Comparison of ENCODE assay signal across 14 cellular contexts in the genomic region with DNA sequence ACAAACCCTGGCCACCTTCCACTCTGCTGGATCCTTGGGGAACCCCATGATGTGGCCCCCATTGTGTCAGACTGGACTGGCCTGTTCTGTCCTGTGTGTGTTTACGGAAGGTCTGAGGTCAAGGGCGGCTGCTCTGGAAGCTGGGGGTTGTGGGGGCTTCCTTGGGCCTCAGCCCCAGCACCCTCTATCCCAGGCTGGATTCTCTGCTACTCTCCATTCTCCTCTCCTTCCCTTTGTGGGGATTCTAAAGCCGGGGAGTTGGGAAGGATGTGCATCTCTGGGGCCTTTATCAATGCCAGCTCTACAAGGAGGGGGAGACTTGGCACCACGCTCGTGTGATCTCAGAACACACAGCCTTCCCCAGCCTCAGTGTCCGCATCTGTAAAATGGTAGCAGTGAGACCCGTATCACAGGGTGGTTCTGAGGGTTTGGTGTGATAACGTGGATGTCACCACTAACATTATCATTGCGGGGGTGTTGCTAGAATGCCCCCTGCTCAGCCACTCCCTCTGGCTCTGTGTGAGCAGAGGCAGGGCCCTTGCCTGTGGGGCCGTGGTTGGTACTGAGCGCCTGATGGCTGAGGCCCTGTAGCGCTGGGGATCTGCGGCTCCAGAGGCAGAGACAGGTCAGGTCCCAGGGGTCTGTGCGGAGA. TPM values are rescaled to one million over a fixed set of nuclear protein-coding genes. Genes with fewer than 3 reads are reported as not detected.
DNase-seq lines count a peak whose midpoint lies in the region; ATAC-seq and TF ChIP-seq lines count a peak whose summit lies in the region.
"Had no signal": no experiment of that assay in that cellular context is flagged by ENCODE, and none has a peak within 500 bp of the region (broad histone marks: within the 10 kb centered on the region; RNA-seq: fewer than 3 reads in every experiment).

No MANE protein-coding gene starts in this region.

- peaks cover 0 to 19% (median 0%) of the 10 kb centered on the region in 11 experiments; a peak in 3 of 22 replicates for H3K36me3 ChIP-seq in BLaER1 treated with 17β-estradiol and CSF1 and Interleukin-3, amounts not matched to agents 10 nM and 100 nM
- no peaks in the 10 kb centered on the region for H3K36me3 ChIP-seq in psoas muscle (ENCODE audit: insufficient read depth in 1 of 2, low read depth in 1 of 2)

- CTCF ChIA-PET in RWPE1 (lab: Yijun Ruan, JAX), result interaction anchor here (0.5 to 3.2 kb wide), 4 partner anchors 9 to 944 kb away, joined by 3 to 12 read pairs (median 6); no protein-coding TSS in a partner anchor

- peak overlapping the region in 8 of 11 experiments; percentile 22 to 71 (median 56); a peak in 15 of 22 replicates for H3K9ac ChIP-seq in BLaER1 treated with 17β-estradiol and CSF1 and Interleukin-3, amounts not matched to agents 10 nM and 100 nM

- H3K9me3 ChIP-seq in BLaER1 treated with 17β-estradiol and CSF1 and Interleukin-3, amounts not matched to agents 10 nM and 100 nM (replicated peaks in 1 of 11), result no peaks in the 10 kb centered on the region
- H3K9me3 ChIP-seq in psoas muscle, result no peaks in the 10 kb centered on the region

- peak overlapping the region in 9 of 11 experiments; percentile 38 to 91 (median 85); a peak in 18 of 22 replicates for H3K27ac ChIP-seq in BLaER1 treated with 17β-estradiol and CSF1 and Interleukin-3, amounts not matched to agents 10 nM and 100 nM
- peak overlapping the region; percentile 70 for H3K27ac ChIP-seq in RWPE1
- H3K27ac ChIP-seq in psoas muscle, result peak overlapping the region; percentile 53
- no peak overlapping the region for H3K27ac ChIP-seq in foreskin keratinocyte

- TF ChIP-seq CTCF in RWPE1 (conservative IDR thresholded peaks at IDR 0.05; ENCODE audit: low read depth) (no peak), psoas muscle (IDR thresholded peaks at IDR 0.05) (no peak), foreskin keratinocyte (conservative IDR thresholded peaks at IDR 0.05) (no peak), omental fat pad (IDR thresholded peaks at IDR 0.05) (no peak)

- 0 out of 20 replicates have a peak overlapping the region, but pooled peaks of 1 of the 10 experiments have one; percentile 13 for H3K4me3 ChIP-seq in BLaER1 treated with 17β-estradiol and CSF1 and Interleukin-3, amounts not matched to agents 10 nM and 100 nM
- no peak overlapping the region for H3K4me3 ChIP-seq in psoas muscle

- POLR2A ChIA-PET in RWPE1 (lab: Yijun Ruan, JAX; ENCODE audit: low non-redundant PET), result no interaction called here

- H3K27me3 ChIP-seq in BLaER1 treated with 17β-estradiol and CSF1 and Interleukin-3, amounts not matched to agents 10 nM and 100 nM, result no peaks in the 10 kb centered on the region
- H3K27me3 ChIP-seq in psoas muscle (ENCODE audit: insufficient read depth in 3 of 3, low read length in 2 of 3) (peaks cover 0 to 5% (median 0%) of the 10 kb centered on the region in 3 donors), foreskin keratinocyte (no peaks in the 10 kb centered on the region)

- H3K4me1 ChIP-seq in BLaER1 treated with 17β-estradiol and CSF1 and Interleukin-3, amounts not matched to agents 10 nM and 100 nM, result peaks cover 82 to 100% (median 95%) of the 10 kb centered on the region in 10 experiments
- H3K4me1 ChIP-seq in psoas muscle (no peaks in the 10 kb centered on the region), foreskin keratinocyte (peaks cover 16% of the 10 kb centered on the region)

- ATAC-seq in left cardiac atrium (peak; percentile 11 to 19), psoas muscle (peak in 3 of 4 donors; percentile 10 to 36 (median 21)), foreskin keratinocyte (no peak), omental fat pad (ENCODE audit: low FRiP score) (no peak), HG02884 (IDR thresholded peaks at IDR 0.05; ENCODE audit: unreplicated experiment) (no peak), GM18873 (IDR thresholded peaks at IDR 0.05; ENCODE audit: low FRiP score, unreplicated experiment) (no peak)

- H3K4me2 ChIP-seq in BLaER1 treated with 17β-estradiol and CSF1 and Interleukin-3, amounts not matched to agents 10 nM and 100 nM, result peak overlapping the region; percentile 35 to 94 (median 81); a peak in 20 of 22 replicates

- H4K20me1 ChIP-seq in BLaER1 treated with 17β-estradiol and CSF1 and Interleukin-3, amounts not matched to agents 10 nM and 100 nM, result no peaks in the 10 kb centered on the region

- intact Hi-C loops in left cardiac atrium (cut with DNase I), result loop anchor here in 1 of 2 donors (5.0 kb wide), 1 partner anchor 44 kb away; no protein-coding TSS in a partner anchor
- intact Hi-C loops in psoas muscle (cut with DNase I), result loop anchor here (5.0 kb wide), 2 partner anchors 54 to 69 kb away; no protein-coding TSS in a partner anchor

- WGBS in psoas muscle, 3 donors, result 49 to 62% (median 56%) methylated on average over 14 of the region's 14 CpGs

- DNase-seq in RWPE1 (ENCODE audit: low spot score) (no peak), left cardiac atrium (no peak), psoas muscle (no peak), foreskin keratinocyte (no peak), omental fat pad (ENCODE audit: low spot score) (no peak)
- DNase-seq: activated CD4-positive, alpha-beta T cell treated with anti-CD3 and anti-CD28 coated beads, Interleukin-2, amount 50 U/mL, for 48 hours; activated naive CD8-positive, alpha-beta T cell treated with anti-CD3 and anti-CD28 coated beads, Interleukin-2, amount 10 ng/mL, durations not matched to agents 7 days and 5 days; CD4-positive, CD25-positive, alpha-beta regulatory T cell; NCI-H2081 treated with DMSO at 0.1 percent for 48 hours; occipital lobe had no signal

RNA-seq across cellular contexts. Expression of a gene that starts 18.1 kb away (rescaled TPM):
- total RNA-seq in left cardiac atrium (10 to 100 TPM; 22.9 to 41.9 TPM), psoas muscle (10 to 100 TPM; 14.2 to 19.4 (median 15.7) TPM), foreskin keratinocyte (40.6 and 64.6 TPM in 2 replicates), omental fat pad (10 to 100 TPM; 15.3 to 99.1 (median 70.5) TPM)
- polyA plus RNA-seq in psoas muscle (10 to 100 TPM in 1 of 3 donors, 1 to 10 TPM in 2; 5.3 to 10.4 (median 7.4) TPM), foreskin keratinocyte (35.5 and 50.5 TPM in 2 replicates)

RNA-seq across cellular contexts. Expression of a gene that starts 21.6 kb away (rescaled TPM):
- total RNA-seq in left cardiac atrium (1 to 10 TPM in 1 of 2 donors, under 1 TPM in 1; 0.97 to 1.1 TPM), psoas muscle (under 1 TPM; 0.19 to 0.57 (median 0.31) TPM), foreskin keratinocyte (not detected in 2 replicates), omental fat pad (10 to 100 TPM in 1 of 4 donors, 1 to 10 TPM in 3; 2.3 to 17.7 (median 4.4) TPM)
- polyA plus RNA-seq in psoas muscle (under 1 TPM; 0.16 to 0.37 (median 0.31) TPM), foreskin keratinocyte (not detected in 2 replicates)
- total RNA-seq: activated naive CD8-positive, alpha-beta T cell treated with anti-CD3 and anti-CD28 coated beads, Interleukin-2, amount 10 ng/mL, durations not matched to agents 7 days and 5 days; T-helper 1 cell treated with Interleukin-12 subunit alpha and Interleukin-12 subunit beta and Interleukin-4 antibody, amounts not matched to agents 30 ng/mL and 1 ng/mL, for 36 hours had no signal
- polyA plus RNA-seq: CD4-positive, CD25-positive, alpha-beta regulatory T cell had no signal

RNA-seq across cellular contexts. Expression of a gene that starts 48.1 kb away (rescaled TPM):
- not detected for total RNA-seq in left cardiac atrium
- total RNA-seq in psoas muscle, result not detected
- polyA plus RNA-seq in psoas muscle, result not detected
- not detected in 2 replicates for total RNA-seq in foreskin keratinocyte
- polyA plus RNA-seq in foreskin keratinocyte, result not detected in 2 replicates
- total RNA-seq in omental fat pad, result under 1 TPM in 1 of 4 donors, not detected in 3; 0.65 TPM
- total RNA-seq: CD4-positive, CD25-positive, alpha-beta regulatory T cell; T-helper 1 cell treated with Interleukin-12 subunit alpha and Interleukin-12 subunit beta and Interleukin-4 antibody, amounts not matched to agents 30 ng/mL and 1 ng/mL, for 36 hours had no signal
- polyA plus RNA-seq: CD4-positive, CD25-positive, alpha-beta regulatory T cell had no signal

Comparison
In these comparisons a context has a peak if more than half of its experiments do, and no peak if none do; other contexts are left out.
1. ATAC-seq: peak in left cardiac atrium (2 of 2) and psoas muscle (3 of 4); none in foreskin keratinocyte (single experiment), omental fat pad (single experiment), HG02884 (single experiment) and GM18873 (single experiment).